In genomic region chr9:131704195-131704983, GRCh38 we compare ENCODE assay signal across 12 cellular contexts. TPM values are rescaled to one million over a fixed set of nuclear protein-coding genes. Genes with fewer than 3 reads are reported as not detected.
DNase-seq lines count a peak whose midpoint lies in the region; ATAC-seq, FAIRE-seq and TF ChIP-seq lines count a peak whose summit lies in the region.
"Had no signal": no experiment of that assay in that cellular context is flagged by ENCODE, and none has a peak within 500 bp of the region (broad histone marks: within the 10 kb centered on the region; RNA-seq: fewer than 3 reads in every experiment).

No MANE protein-coding gene starts in this region.

- peaks cover 55% of the 10 kb centered on the region for H3K4me1 ChIP-seq in mammary epithelial cell (ENCODE audit: insufficient read depth, low read length)
- peaks cover 11% of the 10 kb centered on the region for H3K4me1 ChIP-seq in neural progenitor cell

- intact Hi-C loops in mammary epithelial cell (cut with micrococcal nuclease), result loop anchor here (2.0 kb wide), 1 partner anchor 26 kb away; no protein-coding TSS in a partner anchor

- H2AFZ ChIP-seq in mammary epithelial cell (ENCODE audit: low read depth, low read length), result no peak overlapping the region
- no peak overlapping the region for H2AFZ ChIP-seq in neural progenitor cell (replicated peaks)

- peak overlapping the region; percentile 43 for H3K27ac Mint-ChIP-seq in neural progenitor cell

- peak overlapping the region; percentile 16 for H3K4me2 ChIP-seq in mammary epithelial cell (ENCODE audit: insufficient read depth, low read depth, low read length)
- H3K4me2 ChIP-seq in neural progenitor cell, result no peak overlapping the region

- in situ Hi-C loops in mammary epithelial cell (cut with MboI; ENCODE audit: low sequenced_read_pairs in 2 of 2), result no loop called here

- no peak for ATAC-seq in HG03280 (IDR thresholded peaks at IDR 0.05; ENCODE audit: unreplicated experiment)
- ATAC-seq: sciatic nerve had no signal

- no peaks in the 10 kb centered on the region for H3K9me3 Mint-ChIP-seq in neural progenitor cell

- dilution Hi-C loops in mammary epithelial cell (cut with HindIII; ENCODE audit: low sequenced_read_pairs), result no loop called here

- CTCF ChIA-PET in mammary epithelial cell (lab: Charles Lee; ENCODE audit: low non-redundant PET), result no interaction called here

- H3K9me3 ChIP-seq in mammary epithelial cell (replicated peaks; ENCODE audit: insufficient read depth, low read length), result no peaks in the 10 kb centered on the region
- H3K9me3 ChIP-seq in neural progenitor cell (ENCODE audit: low read depth), result no peaks in the 10 kb centered on the region

- peaks cover 27% of the 10 kb centered on the region for H3K4me1 Mint-ChIP-seq in neural progenitor cell

- H4K20me1 ChIP-seq in mammary epithelial cell (ENCODE audit: insufficient read depth, low read length) (no peaks in the 10 kb centered on the region), neural progenitor cell (ENCODE audit: low read depth) (peaks cover 46% of the 10 kb centered on the region)

- H3K9ac ChIP-seq in mammary epithelial cell (ENCODE audit: insufficient read depth, low read length), result no peak overlapping the region
- H3K9ac ChIP-seq in neural progenitor cell, result peak overlapping the region; percentile 2

- H3K36me3 Mint-ChIP-seq in neural progenitor cell, result no peaks in the 10 kb centered on the region

- H3K27me3 Mint-ChIP-seq in neural progenitor cell (ENCODE audit: insufficient read depth, low read depth), result no peaks in the 10 kb centered on the region

- H3K27ac ChIP-seq in mammary epithelial cell (ENCODE audit: insufficient read depth, low read depth, low read length), result no peak overlapping the region
- H3K27ac ChIP-seq in neural progenitor cell, result no peak overlapping the region
- H3K27ac ChIP-seq: cardiac muscle cell had no signal

- H3K27me3 ChIP-seq in mammary epithelial cell (ENCODE audit: insufficient read depth, low read length) (no peaks in the 10 kb centered on the region), neural progenitor cell (no peaks in the 10 kb centered on the region)
- H3K27me3 ChIP-seq: cardiac muscle cell had no signal

- H3K79me2 ChIP-seq in mammary epithelial cell (ENCODE audit: insufficient read depth, low read length), result peaks cover 87% of the 10 kb centered on the region
- peaks cover 64% of the 10 kb centered on the region for H3K79me2 ChIP-seq in neural progenitor cell (ENCODE audit: low read depth)

- H3K36me3 ChIP-seq in mammary epithelial cell (ENCODE audit: insufficient read depth, low read length) (no peaks in the 10 kb centered on the region), neural progenitor cell (no peaks in the 10 kb centered on the region)
- H3K36me3 ChIP-seq: cardiac muscle cell had no signal

- DNase-seq in DMS153 (lab: John Stamatoyannopoulos, UW), result peak; percentile 18
- DNase-seq in DMS153 treated with DMSO at 0.1 percent for 48 hours (lab: John Stamatoyannopoulos, UW; ENCODE audit: unreplicated experiment), result no peak
- peak; percentile 95 for DNase-seq in NCI-H1694 (lab: John Stamatoyannopoulos, UW)
- peak; percentile 20 for DNase-seq in mammary epithelial cell
- DNase-seq in neural progenitor cell (ENCODE audit: low spot score), result no peak
- no peak for DNase-seq in H4 (ENCODE audit: low spot score)
- no peak for DNase-seq in frontal cortex (ENCODE audit: low spot score in 2 of 2)
- DNase-seq: 8988T; stimulated activated naive CD4-positive, alpha-beta T cell treated with Interleukin-2 at 50 U/mL for 16 hours had no signal

- peaks cover under 1% of the 10 kb centered on the region for H3F3A ChIP-seq in neural progenitor cell (ENCODE audit: low read depth)

- FAIRE-seq in frontal cortex (lab: Jason Lieb, UNC), result no peak

- no peak overlapping the region for H3K4me3 Mint-ChIP-seq in neural progenitor cell

- WGBS in mammary epithelial cell (ENCODE audit: low coverage, missing lambda C conversion rate), result 16% methylated on average over 4 of the region's 4 CpGs

- BruUV-seq in mammary epithelial cell (replicated peaks; lab: Mats Ljungman, UMichigan), result no TSS peak

- no peak for TF ChIP-seq CTCF in mammary epithelial cell (conservative IDR thresholded peaks at IDR 0.05 in 1 of 2, IDR thresholded peaks at IDR 0.05 in 1 of 2; ENCODE audit: extremely low read depth in 1 of 2, insufficient read depth in 1 of 2, low read depth in 1 of 2, low read length in 2 of 2)
- no peak for TF ChIP-seq CTCF in neural progenitor cell (IDR thresholded peaks at IDR 0.05)

- H3K4me3 ChIP-seq in mammary epithelial cell (replicated peaks in 1 of 3; ENCODE audit: insufficient read depth in 1 of 3, low read depth in 2 of 3, low read length in 3 of 3) (no peak overlapping the region), neural progenitor cell (no peak overlapping the region)
- H3K4me3 ChIP-seq: cardiac muscle cell had no signal

RNA-seq across cellular contexts. Expression of gene RAPGEF1, which starts 35.5 kb away (rescaled TPM):
- total RNA-seq in mammary epithelial cell (10 to 100 TPM; 41.7 to 51.3 TPM), neural progenitor cell (ENCODE audit: low replicate concordance) (33.3 and 34.6 TPM in 2 replicates), frontal cortex (28.1 TPM)
- 22.8 TPM for polyA plus RNA-seq in mammary epithelial cell
- polyA minus RNA-seq in mammary epithelial cell, result 29.1 TPM
- 7.5 and 9.7 TPM in 2 replicates for total RNA-seq in H4 (2014; rRNA removed; shearing (Covaris generic))

Comparison
In these comparisons a context has a peak if more than half of its experiments do, and no peak if none do; other contexts are left out.
1. DNase-seq: peak in DMS153 (single experiment), NCI-H1694 (single experiment) and mammary epithelial cell (single experiment); none in DMS153 treated with DMSO at 0.1 percent for 48 hours (single experiment), neural progenitor cell (single experiment), H4 (single experiment) and frontal cortex (0 of 2).